In the genomic region with DNA sequence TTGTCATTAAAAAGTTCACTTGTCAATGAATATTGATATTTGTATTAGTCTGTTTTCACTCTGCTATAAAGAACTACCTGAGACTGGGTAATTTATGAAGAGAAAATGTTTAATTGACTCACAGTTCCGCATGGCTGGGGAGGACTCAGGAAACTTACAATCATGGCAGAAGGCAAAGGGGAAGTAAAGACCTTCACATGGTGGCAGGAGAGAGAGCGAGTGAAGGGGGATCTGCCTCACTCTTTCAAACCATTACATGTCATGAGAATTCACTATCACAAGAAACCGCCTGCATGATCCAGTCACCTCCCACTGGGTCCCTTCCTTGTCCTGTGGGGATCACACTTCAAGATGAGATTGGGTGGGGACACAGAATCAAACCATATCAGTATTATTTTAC, we compare ENCODE assay signal across 15 cellular contexts. TPM values are rescaled to one million over a fixed set of nuclear protein-coding genes. Genes with fewer than 3 reads are reported as not detected.
DNase-seq lines count a peak whose midpoint lies in the region; ATAC-seq and TF ChIP-seq lines count a peak whose summit lies in the region.
"Had no signal": no experiment of that assay in that cellular context is flagged by ENCODE, and none has a peak within 500 bp of the region (broad histone marks: within the 10 kb centered on the region; RNA-seq: fewer than 3 reads in every experiment).

No MANE protein-coding gene starts in this region.

- H3K27me3 Mint-ChIP-seq in stimulated activated memory B cell treated with anti-CD40 and anti-IgM and Interleukin-4, amounts not matched to agents 10 μg/mL and 1 μg/mL and 100 μg/mL, for 72 hours: no peaks in the 10 kb centered on the region
- H3K27me3 Mint-ChIP-seq: naive thymus-derived CD8-positive, alpha-beta T cell; type B pancreatic cell had no signal

- H3K9me3 ChIP-seq in BE2C: no peaks in the 10 kb centered on the region

- peaks cover 49% of the 10 kb centered on the region for H3K36me3 Mint-ChIP-seq in stimulated activated memory B cell treated with anti-CD40 and anti-IgM and Interleukin-4, amounts not matched to agents 10 μg/mL and 1 μg/mL and 100 μg/mL, for 72 hours

- H3K9me3 Mint-ChIP-seq in stimulated activated memory B cell treated with anti-CD40 and anti-IgM and Interleukin-4, amounts not matched to agents 10 μg/mL and 1 μg/mL and 100 μg/mL, for 72 hours: peaks cover 7% of the 10 kb centered on the region

- H3K4me1 Mint-ChIP-seq in stimulated activated memory B cell treated with anti-CD40 and anti-IgM and Interleukin-4, amounts not matched to agents 10 μg/mL and 1 μg/mL and 100 μg/mL, for 72 hours: peaks cover 26% of the 10 kb centered on the region

- peak overlapping the region; percentile 83 for H3K4me3 Mint-ChIP-seq in stimulated activated memory B cell treated with anti-CD40 and anti-IgM and Interleukin-4, amounts not matched to agents 10 μg/mL and 1 μg/mL and 100 μg/mL, for 72 hours
- H3K4me3 Mint-ChIP-seq: type B pancreatic cell had no signal

- TF ChIP-seq CTCF in BE2C (IDR thresholded peaks at IDR 0.05; ENCODE audit: low read depth, low read length): no peak

- no peak for DNase-seq in activated CD4-positive, CD25-positive, alpha-beta regulatory T cell treated with anti-CD3 and anti-CD28 coated beads, Interleukin-2, amount 50 U/mL, for 72 hours
- DNase-seq in head of caudate nucleus (no peak), BE2C (no peak)
- DNase-seq: effector CD8-positive, alpha-beta T cell; NCI-H226; stimulated activated CD4-positive, alpha-beta T cell treated with anti-CD3 and anti-CD28 coated beads, Interleukin-2, amount 100 ng/mL, for 48 hours; T1000 had no signal

- intact Hi-C loops in head of caudate nucleus (cut with DNase I): no loop called here

- peaks cover 27% of the 10 kb centered on the region for H3K36me3 ChIP-seq in BE2C

- no peaks in the 10 kb centered on the region for H3K27me3 ChIP-seq in BE2C

- ATAC-seq in activated CD4-positive, CD25-positive, alpha-beta regulatory T cell treated with anti-CD3 and anti-CD28 coated beads, Interleukin-2, amount 50 U/mL, for 24 hours: peak; percentile 13 to 25
- peak; percentile 40 for ATAC-seq in GM21786 (IDR thresholded peaks at IDR 0.05; ENCODE audit: unreplicated experiment)
- peak; percentile 36 for ATAC-seq in HG03378 (IDR thresholded peaks at IDR 0.05; ENCODE audit: unreplicated experiment)
- peak; percentile 84 for ATAC-seq in stimulated activated memory B cell treated with anti-CD40 and anti-IgM and Interleukin-4, amounts not matched to agents 10 μg/mL and 1 μg/mL and 100 μg/mL, for 72 hours
- no peak for ATAC-seq in HG03045 (IDR thresholded peaks at IDR 0.05; ENCODE audit: unreplicated experiment)
- ATAC-seq: A549 had no signal

- no peak overlapping the region for H3K4me3 ChIP-seq in BE2C (ENCODE audit: low read depth, low read length)
- H3K4me3 ChIP-seq: A549 had no signal

- no peaks in the 10 kb centered on the region for H3K4me1 ChIP-seq in BE2C
- H3K4me1 ChIP-seq: A549 had no signal

- peak overlapping the region; percentile 94 for H3K27ac Mint-ChIP-seq in stimulated activated memory B cell treated with anti-CD40 and anti-IgM and Interleukin-4, amounts not matched to agents 10 μg/mL and 1 μg/mL and 100 μg/mL, for 72 hours
- H3K27ac Mint-ChIP-seq: type B pancreatic cell had no signal

RNA-seq across cellular contexts. Expression of a gene that starts 27.5 kb away (rescaled TPM):
- polyA plus RNA-seq in BE2C (2012; ENCODE audit: insufficient read depth, insufficient read length, low read depth): 10.0 TPM

RNA-seq across cellular contexts. Expression of a gene that starts 27.9 kb away (rescaled TPM):
- 121 TPM for polyA plus RNA-seq in BE2C (2012; ENCODE audit: insufficient read depth, insufficient read length, low read depth)

RNA-seq across cellular contexts. Expression of a gene that starts 52.5 kb away (rescaled TPM):
- 39.4 TPM for polyA plus RNA-seq in BE2C (2012; ENCODE audit: insufficient read depth, insufficient read length, low read depth)
